28 cellular contexts compared by ENCODE assay signal in the genomic region with DNA sequence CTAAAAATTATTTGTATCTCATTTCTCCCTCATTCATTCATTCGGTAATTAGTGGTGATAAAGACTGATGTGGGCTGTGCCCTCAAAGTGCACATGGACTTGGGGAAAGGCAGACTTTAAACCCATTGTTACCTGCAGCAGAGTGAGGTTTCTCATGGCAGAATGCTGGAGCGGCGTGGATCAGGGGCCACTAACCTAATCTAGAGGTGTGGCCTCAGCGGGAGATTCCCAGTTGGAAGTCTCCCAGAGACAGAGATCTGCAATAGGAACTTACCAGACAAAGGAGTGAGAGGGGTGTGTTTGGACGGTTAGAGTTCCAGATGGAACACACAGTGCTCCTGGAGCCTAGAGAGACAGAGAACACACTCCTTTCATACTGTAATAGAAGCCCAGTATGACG.
"Had no signal": no experiment of that assay in that cellular context is flagged by ENCODE, and none has a peak within 500 bp of the region (broad histone marks: within the 10 kb centered on the region; RNA-seq: fewer than 3 reads in every experiment).

No MANE protein-coding gene starts in this region.

- H3K4me1 ChIP-seq: colonic mucosa, esophagus muscularis mucosa, gastroesophageal sphincter, left lung, psoas muscle, sigmoid colon, spleen, testis, tibial artery had no signal

- H3K27me3 Mint-ChIP-seq: dendritic cell treated with granulocyte-macrophage colony-stimulating factor and Interleukin-4, amounts not matched to agents 40 ng/mL and 50 ng/mL, for 4 days; naive thymus-derived CD4-positive, alpha-beta T cell; stimulated activated memory B cell treated with anti-CD40 and anti-IgM and Interleukin-4, amounts not matched to agents 10 μg/mL and 1 μg/mL and 100 μg/mL, for 72 hours; type B pancreatic cell had no signal

- H3K27me3 ChIP-seq: colonic mucosa, esophagus muscularis mucosa, foreskin keratinocyte, gastroesophageal sphincter, heart left ventricle, hepatocyte, left lung, ovary, sigmoid colon, spleen, testis, tibial artery had no signal

- H3K36me3 ChIP-seq: ovary had no signal

- H3K9me3 Mint-ChIP-seq: dendritic cell treated with granulocyte-macrophage colony-stimulating factor and Interleukin-4, amounts not matched to agents 40 ng/mL and 50 ng/mL, for 4 days; nephron; stimulated activated memory B cell treated with anti-CD40 and anti-IgM and Interleukin-4, amounts not matched to agents 10 μg/mL and 1 μg/mL and 100 μg/mL, for 72 hours; type B pancreatic cell had no signal

- DNase-seq: colonic mucosa; effector CD8-positive, alpha-beta T cell; foreskin keratinocyte; heart left ventricle; left cardiac atrium; left lung; mesenchymal stem cell; midbrain; naive thymus-derived CD4-positive, alpha-beta T cell; nucleus accumbens; ovary; posterior cingulate gyrus; psoas muscle; right cardiac atrium; sigmoid colon; spleen; stimulated activated CD4-positive, alpha-beta T cell treated with anti-CD3 and anti-CD28 coated beads, Interleukin-4, amount 100 ng/mL, for 4 hours; stimulated activated naive CD8-positive, alpha-beta T cell treated with anti-CD3 and anti-CD28 coated beads, Interleukin-15, Interleukin-2, amounts not matched to agents 100 U/mL and 50 U/mL, for 24 hours; testis; tibial artery had no signal

- H3K27ac ChIP-seq: colonic mucosa, esophagus muscularis mucosa, foreskin keratinocyte, gastroesophageal sphincter, heart left ventricle, hepatocyte, left lung, ovary, psoas muscle, sigmoid colon, spleen, testis, tibial artery had no signal

- H3K4me2 ChIP-seq: hepatocyte had no signal

- H3K4me3 ChIP-seq: colonic mucosa, esophagus muscularis mucosa, gastroesophageal sphincter, heart left ventricle, hepatocyte, left lung, ovary, psoas muscle, sigmoid colon, spleen, testis, tibial artery had no signal

- H3K4me1 Mint-ChIP-seq: nephron; stimulated activated memory B cell treated with anti-CD40 and anti-IgM and Interleukin-4, amounts not matched to agents 10 μg/mL and 1 μg/mL and 100 μg/mL, for 72 hours had no signal

- H3K4me3 Mint-ChIP-seq: dendritic cell treated with granulocyte-macrophage colony-stimulating factor and Interleukin-4, amounts not matched to agents 40 ng/mL and 50 ng/mL, for 4 days; endodermal cell; naive thymus-derived CD4-positive, alpha-beta T cell; nephron; stimulated activated memory B cell treated with anti-CD40 and anti-IgM and Interleukin-4, amounts not matched to agents 10 μg/mL and 1 μg/mL and 100 μg/mL, for 72 hours; type B pancreatic cell had no signal

- H3K27ac Mint-ChIP-seq: endodermal cell; stimulated activated memory B cell treated with anti-CD40 and anti-IgM and Interleukin-4, amounts not matched to agents 10 μg/mL and 1 μg/mL and 100 μg/mL, for 72 hours; type B pancreatic cell had no signal

- ATAC-seq: foreskin keratinocyte; gastroesophageal sphincter; heart left ventricle; left cardiac atrium; left lung; naive thymus-derived CD4-positive, alpha-beta T cell; psoas muscle; right cardiac atrium; stimulated activated memory B cell treated with anti-CD40 and anti-IgM and Interleukin-4, amounts not matched to agents 10 μg/mL and 1 μg/mL and 100 μg/mL, for 72 hours; stimulated activated naive CD8-positive, alpha-beta T cell treated with anti-CD3 and anti-CD28 coated beads, Interleukin-15, Interleukin-2, amounts not matched to agents 100 U/mL and 50 U/mL, for 24 hours had no signal
